In the genomic region with DNA sequence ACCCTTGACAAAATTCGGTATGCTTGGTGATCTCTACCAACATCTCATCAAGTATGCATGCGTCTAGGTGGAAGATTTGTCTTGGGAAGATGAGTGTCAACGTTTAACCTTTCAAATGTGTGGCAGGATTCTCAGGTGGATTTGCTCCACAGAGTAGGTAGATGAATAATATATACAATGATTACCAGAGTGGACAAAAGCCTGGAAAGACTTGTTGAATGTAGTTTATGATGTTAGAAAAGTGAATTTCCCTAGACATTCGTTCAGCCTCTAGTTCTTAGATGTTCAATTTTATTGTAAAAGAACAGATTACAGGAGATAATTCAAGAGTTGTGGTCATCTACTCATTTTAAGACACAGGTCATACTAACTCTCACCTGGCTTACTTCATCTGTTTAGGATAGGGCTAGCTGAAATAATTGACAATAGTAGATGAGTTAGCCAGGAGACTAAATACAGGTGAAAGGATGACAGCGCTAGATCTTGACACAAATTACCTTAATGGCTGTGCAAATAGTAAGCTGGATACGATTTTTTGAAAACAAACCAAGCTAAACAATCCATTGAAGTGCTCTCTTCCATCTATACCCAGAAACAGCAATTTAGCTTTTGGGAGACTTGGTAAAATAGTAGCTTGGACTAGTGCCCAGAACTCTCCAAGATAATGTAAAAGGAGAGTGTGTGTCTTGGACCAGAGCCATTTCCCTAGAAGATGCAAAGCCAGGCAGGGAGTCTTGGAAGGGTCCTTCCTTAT, we compare ENCODE assay signal across 14 cellular contexts.
DNase-seq lines count a peak whose midpoint lies in the region; ATAC-seq and TF ChIP-seq lines count a peak whose summit lies in the region.
"Had no signal": no experiment of that assay in that cellular context is flagged by ENCODE, and none has a peak within 500 bp of the region (broad histone marks: within the 10 kb centered on the region; RNA-seq: fewer than 3 reads in every experiment).

No MANE protein-coding gene starts in this region.

- no peak overlapping the region for H3K27ac ChIP-seq in fibroblast of lung (ENCODE audit: insufficient read depth, low read length)
- H3K27ac ChIP-seq: right atrium auricular region, thoracic aorta had no signal

- no peak overlapping the region for H3K4me2 ChIP-seq in fibroblast of lung (ENCODE audit: extremely low read depth, insufficient read depth, low read length)

- DNase-seq in Caki2 (ENCODE audit: low read depth), result peak; percentile 20
- peak; percentile 85 for DNase-seq in NCI-H128 (lab: John Stamatoyannopoulos, UW; ENCODE audit: unreplicated experiment)
- DNase-seq in NCI-H524 (lab: John Stamatoyannopoulos, UW), result peak; percentile 27 to 54
- peak; percentile 63 to 86 for DNase-seq in fibroblast of lung (ENCODE audit: low read depth in 2 of 2)
- no peak for DNase-seq in NOMO-1 treated with DMSO at 0.1 percent for 48 hours (lab: John Stamatoyannopoulos, UW; ENCODE audit: unreplicated experiment)
- DNase-seq in activated CD8-positive, alpha-beta memory T cell treated with anti-CD3 and anti-CD28 coated beads, Interleukin-2, amount 50 U/mL, for 48 hours, result no peak
- DNase-seq in OCI-M1 (lab: John Stamatoyannopoulos, UW), result no peak
- DNase-seq: activated CD8-positive, alpha-beta memory T cell treated with anti-CD3 and anti-CD28 coated beads for 24 hours; effector memory CD8-positive, alpha-beta T cell; NCI-H526; T-helper 1 cell had no signal

- in situ Hi-C loops in Caki2 (cut with HindIII; ENCODE audit: low pct_unique_long_range_greater_than_20kb, low sequenced_read_pairs), result no loop called here

- no peak overlapping the region for H3K9ac ChIP-seq in fibroblast of lung (ENCODE audit: insufficient read depth, low read length)

- no peak for TF ChIP-seq CTCF in fibroblast of lung (conservative IDR thresholded peaks at IDR 0.05 in 1 of 2, IDR thresholded peaks at IDR 0.05 in 1 of 2; ENCODE audit: low read depth in 1 of 2, low read length in 2 of 2)

- H3K79me2 ChIP-seq in fibroblast of lung (ENCODE audit: control insufficient read depth, insufficient read depth, low read length), result no peaks in the 10 kb centered on the region

- H3K27me3 ChIP-seq in fibroblast of lung (ENCODE audit: control insufficient read depth, insufficient read depth, low read length), result no peaks in the 10 kb centered on the region
- H3K27me3 ChIP-seq: right atrium auricular region had no signal

- H3K36me3 ChIP-seq in fibroblast of lung (ENCODE audit: control insufficient read depth, insufficient read depth, low read length), result no peaks in the 10 kb centered on the region
- H3K36me3 ChIP-seq: right atrium auricular region, thoracic aorta had no signal

- no peak for ATAC-seq in GM19324 (IDR thresholded peaks at IDR 0.05; ENCODE audit: low FRiP score, unreplicated experiment)
- ATAC-seq: effector memory CD8-positive, alpha-beta T cell had no signal

- no peak overlapping the region for H2AFZ ChIP-seq in fibroblast of lung (ENCODE audit: low read length)

- no peak overlapping the region for H3K4me3 ChIP-seq in fibroblast of lung (replicated peaks in 1 of 4; ENCODE audit: control extremely low read depth in 1 of 4, insufficient read depth in 1 of 4, low read depth in 3 of 4, low read length in 4 of 4)
- H3K4me3 ChIP-seq: right atrium auricular region, thoracic aorta had no signal

- H3K9me3 ChIP-seq in fibroblast of lung (ENCODE audit: control insufficient read depth, insufficient read depth, low read depth, low read length), result no peaks in the 10 kb centered on the region
- H3K9me3 ChIP-seq: right atrium auricular region, thoracic aorta had no signal

- no peaks in the 10 kb centered on the region for H3K4me1 ChIP-seq in fibroblast of lung (ENCODE audit: control insufficient read depth, extremely low read depth, insufficient read depth, low read length)
- H3K4me1 ChIP-seq: right atrium auricular region had no signal

- no peaks in the 10 kb centered on the region for H4K20me1 ChIP-seq in fibroblast of lung (ENCODE audit: control insufficient read depth, extremely low read depth, insufficient read depth, low read length)

Comparison
In these comparisons a context has a peak if more than half of its experiments do, and no peak if none do; other contexts are left out.
1. DNase-seq: peak in Caki2 (single experiment), NCI-H128 (single experiment), NCI-H524 (2 of 2) and fibroblast of lung (2 of 2); none in NOMO-1 treated with DMSO at 0.1 percent for 48 hours (single experiment), activated CD8-positive, alpha-beta memory T cell treated with anti-CD3 and anti-CD28 coated beads, Interleukin-2, amount 50 U/mL, for 48 hours (single experiment) and OCI-M1 (single experiment).